Comparison of ENCODE assay signal across 16 cellular contexts in genomic region chrX:70254063-70254400, GRCh38.
DNase-seq lines count a peak whose midpoint lies in the region; ATAC-seq and TF ChIP-seq lines count a peak whose summit lies in the region.
"Had no signal": no experiment of that assay in that cellular context is flagged by ENCODE, and none has a peak within 500 bp of the region (broad histone marks: within the 10 kb centered on the region; RNA-seq: fewer than 3 reads in every experiment).

No MANE protein-coding gene starts in this region.

- TF ChIP-seq CTCF in RWPE2 (IDR thresholded peaks at IDR 0.05; ENCODE audit: poor library complexity, severe bottlenecking), result no peak

- peak; percentile 71 for ATAC-seq in RWPE2 (ENCODE audit: low read depth)
- ATAC-seq in HG02588 (IDR thresholded peaks at IDR 0.05; ENCODE audit: unreplicated experiment), result no peak
- ATAC-seq: left ventricle myocardium superior had no signal

- no peak overlapping the region for H3K4me3 ChIP-seq in RWPE2 (ENCODE audit: severe bottlenecking)

- peak; percentile 66 for DNase-seq in DMS53 (lab: John Stamatoyannopoulos, UW)
- DNase-seq in DMS53 treated with DMSO at 0.1 percent for 48 hours (lab: John Stamatoyannopoulos, UW; ENCODE audit: unreplicated experiment), result no peak
- peak; percentile 5 for DNase-seq in EL
- no peak for DNase-seq in RWPE2 (ENCODE audit: low spot score)
- peak; percentile 43 for DNase-seq in glomerular visceral epithelial cell (ENCODE audit: extremely low spot score)
- DNase-seq in NCI-H187 treated with DMSO at 0.1 percent for 48 hours (lab: John Stamatoyannopoulos, UW), result no peak
- DNase-seq in hippocampal formation (lab: John Stamatoyannopoulos, UW), result no peak
- DNase-seq: activated CD4-positive, alpha-beta T cell treated with anti-CD3 and anti-CD28 coated beads, Interleukin-2, amount 10 ng/mL, durations not matched to agents 7 days and 5 days; brain microvascular endothelial cell; endodermal cell; Kasumi-1; left ventricle myocardium superior; NCI-H2081 treated with DMSO at 0.1 percent for 48 hours; Right ventricle myocardium superior had no signal

- peaks cover 29% of the 10 kb centered on the region for H3K4me1 ChIP-seq in RWPE2 (ENCODE audit: insufficient read depth, poor library complexity, severe bottlenecking)

- no peaks in the 10 kb centered on the region for H3K27me3 ChIP-seq in RWPE2 (ENCODE audit: insufficient read depth, poor library complexity, severe bottlenecking)
- H3K27me3 ChIP-seq: brain microvascular endothelial cell had no signal

- H3K36me3 ChIP-seq in RWPE2 (ENCODE audit: low read depth), result no peaks in the 10 kb centered on the region
- H3K36me3 ChIP-seq: brain microvascular endothelial cell had no signal

- no peaks in the 10 kb centered on the region for H3K9me3 ChIP-seq in RWPE2 (ENCODE audit: severe bottlenecking)

- H3K27ac ChIP-seq in RWPE2 (ENCODE audit: poor library complexity, severe bottlenecking), result peak overlapping the region; percentile 88
- H3K27ac ChIP-seq: 22Rv1, brain microvascular endothelial cell had no signal

Comparison
In these comparisons a context has a peak if more than half of its experiments do, and no peak if none do; other contexts are left out.
1. DNase-seq: peak in DMS53 (single experiment), EL (single experiment) and glomerular visceral epithelial cell (single experiment); none in DMS53 treated with DMSO at 0.1 percent for 48 hours (single experiment), RWPE2 (single experiment), NCI-H187 treated with DMSO at 0.1 percent for 48 hours (single experiment) and hippocampal formation (0 of 2).